In the genomic region with DNA sequence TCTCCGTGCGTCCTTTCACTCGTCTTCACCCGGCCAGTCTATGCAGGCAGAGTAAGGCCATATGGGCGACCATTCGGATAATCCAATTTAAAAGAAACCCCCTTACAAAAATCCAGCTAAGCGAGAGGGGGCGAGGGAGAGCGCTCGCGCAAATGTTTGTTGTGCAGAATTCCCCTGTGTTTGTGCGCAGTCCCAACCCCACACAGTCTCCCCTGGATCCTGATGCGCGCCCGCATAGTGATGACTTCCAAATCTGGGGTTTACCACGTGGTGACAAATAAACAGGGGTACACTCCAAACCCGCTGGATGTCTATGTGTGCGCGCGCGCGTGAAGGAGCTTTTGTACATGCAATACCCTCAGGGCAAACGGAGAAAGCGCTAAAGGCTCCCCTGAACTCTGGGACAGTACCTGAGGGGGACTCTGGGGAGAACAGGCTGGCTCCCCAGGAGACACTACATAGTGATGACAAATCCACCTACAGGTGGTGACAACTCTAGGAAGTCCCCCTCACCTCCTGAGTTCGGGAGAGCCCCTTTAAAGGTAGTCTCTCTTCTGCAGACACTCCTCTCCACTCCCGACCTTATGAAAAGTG, we compare ENCODE assay signal across 25 cellular contexts. TPM values are rescaled to one million over a fixed set of nuclear protein-coding genes. Genes with fewer than 3 reads are reported as not detected.
DNase-seq lines count a peak whose midpoint lies in the region; ATAC-seq, FAIRE-seq and TF ChIP-seq lines count a peak whose summit lies in the region.
"Had no signal": no experiment of that assay in that cellular context is flagged by ENCODE, and none has a peak within 500 bp of the region (broad histone marks: within the 10 kb centered on the region; RNA-seq: fewer than 3 reads in every experiment).

No MANE protein-coding gene starts in this region.

- no peak for ATAC-seq in GM21381 (IDR thresholded peaks at IDR 0.05; ENCODE audit: unreplicated experiment)
- ATAC-seq: activated CD4-positive, CD25-positive, alpha-beta regulatory T cell treated with anti-CD3 and anti-CD28 coated beads, Interleukin-2, amount 50 U/mL, for 24 hours; heart left ventricle; left lobe of liver; upper lobe of right lung had no signal

- H3K4me1 ChIP-seq in astrocyte (ENCODE audit: insufficient read depth, low read length) = no peaks in the 10 kb centered on the region
- H3K4me1 ChIP-seq: BLaER1 had no signal

- TF ChIP-seq CTCF in GM20000 (IDR thresholded peaks at IDR 0.05; ENCODE audit: extremely low read depth, missing control alignments) = no peak
- no peak for TF ChIP-seq CTCF in astrocyte (IDR thresholded peaks at IDR 0.05; ENCODE audit: insufficient read depth, low read depth, low read length)
- TF ChIP-seq CTCF in mesothelial cell of epicardium (IDR thresholded peaks at IDR 0.05; ENCODE audit: unreplicated experiment) = no peak

- no peak overlapping the region for H3K9ac ChIP-seq in astrocyte (ENCODE audit: low read length)
- H3K9ac ChIP-seq: BLaER1 had no signal

- DNase-seq in T-helper 1 cell (no peak), GM20000 (ENCODE audit: low spot score) (peak; percentile 10), astrocyte (ENCODE audit: low read depth) (no peak), mesothelial cell of epicardium (ENCODE audit: low spot score in 2 of 2, unreplicated experiment in 2 of 2) (no peak), NCI-H2029 (lab: John Stamatoyannopoulos, UW) (no peak), NCI-H1105 treated with DMSO at 0.1 percent for 48 hours (lab: John Stamatoyannopoulos, UW) (no peak)
- DNase-seq: 8988T, activated gamma-delta T cell treated with Interleukin-2 at 50 U/mL for 16 hours, brain microvascular endothelial cell, cortex of kidney, esophagus squamous epithelium, GDM1, heart left ventricle, NCI-H187 treated with DMSO at 0.1 percent for 48 hours, Right ventricle myocardium superior, upper lobe of right lung had no signal

- peak overlapping the region; percentile 23 for H3K4me2 ChIP-seq in astrocyte (ENCODE audit: low read length)
- H3K4me2 ChIP-seq: BLaER1 had no signal

- H3K9me3 ChIP-seq in astrocyte (ENCODE audit: insufficient read depth, low read depth, low read length) = peaks cover 5% of the 10 kb centered on the region
- H3K9me3 ChIP-seq: esophagus squamous epithelium, heart left ventricle, upper lobe of right lung had no signal

- no peaks in the 10 kb centered on the region for H3K36me3 ChIP-seq in astrocyte (ENCODE audit: insufficient read depth, low read length)
- H3K36me3 ChIP-seq: BLaER1, brain microvascular endothelial cell, esophagus squamous epithelium, heart left ventricle, upper lobe of right lung had no signal

- H3K27ac Mint-ChIP-seq in T-helper 1 cell treated with Interleukin-12 subunit alpha and Interleukin-12 subunit beta and Interleukin-4 antibody, amounts not matched to agents 30 μg/mL and 1 μg/mL, for 36 hours = peak overlapping the region; percentile 35
- no peak overlapping the region for H3K27ac Mint-ChIP-seq in astrocyte (ENCODE audit: unreplicated experiment)
- no peak overlapping the region for H3K27ac Mint-ChIP-seq in mesothelial cell of epicardium

- H3K4me3 Mint-ChIP-seq in T-helper 1 cell treated with Interleukin-12 subunit alpha and Interleukin-12 subunit beta and Interleukin-4 antibody, amounts not matched to agents 30 μg/mL and 1 μg/mL, for 36 hours = peak overlapping the region; percentile 1
- H3K4me3 Mint-ChIP-seq in astrocyte (ENCODE audit: unreplicated experiment) = no peak overlapping the region
- H3K4me3 Mint-ChIP-seq in mesothelial cell of epicardium = peak overlapping the region; percentile 14

- peaks cover 4% of the 10 kb centered on the region for H3K9me3 Mint-ChIP-seq in T-helper 1 cell treated with Interleukin-12 subunit alpha and Interleukin-12 subunit beta and Interleukin-4 antibody, amounts not matched to agents 30 μg/mL and 1 μg/mL, for 36 hours
- H3K9me3 Mint-ChIP-seq in astrocyte (ENCODE audit: unreplicated experiment) (peaks cover 18% of the 10 kb centered on the region), mesothelial cell of epicardium (no peaks in the 10 kb centered on the region)

- H2AFZ ChIP-seq in astrocyte (ENCODE audit: low read depth, low read length) = peak overlapping the region; percentile 10

- H3K27me3 ChIP-seq in astrocyte (ENCODE audit: insufficient read depth, low read length) = peaks cover 87% of the 10 kb centered on the region

- no peaks in the 10 kb centered on the region for H4K20me1 ChIP-seq in astrocyte (ENCODE audit: insufficient read depth, low read length)

- H3K79me2 ChIP-seq in astrocyte (ENCODE audit: insufficient read depth, low read length) = no peaks in the 10 kb centered on the region

- peaks cover 5% of the 10 kb centered on the region for H3K36me3 Mint-ChIP-seq in T-helper 1 cell treated with Interleukin-12 subunit alpha and Interleukin-12 subunit beta and Interleukin-4 antibody, amounts not matched to agents 30 μg/mL and 1 μg/mL, for 36 hours (ENCODE audit: low read depth)
- peaks cover 4% of the 10 kb centered on the region for H3K36me3 Mint-ChIP-seq in astrocyte (ENCODE audit: low read depth, unreplicated experiment)
- no peaks in the 10 kb centered on the region for H3K36me3 Mint-ChIP-seq in mesothelial cell of epicardium

- no peak for FAIRE-seq in astrocyte (lab: Jason Lieb, UNC)
- FAIRE-seq: H54 had no signal

- peaks cover 100% of the 10 kb centered on the region for H3K27me3 Mint-ChIP-seq in T-helper 1 cell treated with Interleukin-12 subunit alpha and Interleukin-12 subunit beta and Interleukin-4 antibody, amounts not matched to agents 30 μg/mL and 1 μg/mL, for 36 hours (ENCODE audit: low read depth)
- H3K27me3 Mint-ChIP-seq in astrocyte (ENCODE audit: low read depth, unreplicated experiment) (peaks cover 77% of the 10 kb centered on the region), mesothelial cell of epicardium (ENCODE audit: low read depth) (peaks cover 100% of the 10 kb centered on the region)

- H3K4me3 ChIP-seq in astrocyte (ENCODE audit: insufficient read depth, low read depth, low read length) = no peak overlapping the region
- H3K4me3 ChIP-seq: BLaER1, esophagus squamous epithelium, heart left ventricle, upper lobe of right lung had no signal

- peaks cover 12% of the 10 kb centered on the region for H3K4me1 Mint-ChIP-seq in T-helper 1 cell treated with Interleukin-12 subunit alpha and Interleukin-12 subunit beta and Interleukin-4 antibody, amounts not matched to agents 30 μg/mL and 1 μg/mL, for 36 hours (ENCODE audit: low read depth)
- H3K4me1 Mint-ChIP-seq in astrocyte (ENCODE audit: low read depth, unreplicated experiment) (peaks cover 10% of the 10 kb centered on the region), mesothelial cell of epicardium (peaks cover 33% of the 10 kb centered on the region)

- no peak overlapping the region for H3K27ac ChIP-seq in astrocyte (ENCODE audit: low read depth, low read length)
- H3K27ac ChIP-seq: BLaER1, brain microvascular endothelial cell, esophagus squamous epithelium, heart left ventricle, upper lobe of right lung had no signal

RNA-seq across cellular contexts. Expression of a gene that starts 8.5 kb away (rescaled TPM):
- total RNA-seq in astrocyte = 0.36 and 0.77 TPM in 2 replicates
- total RNA-seq in mesothelial cell of epicardium = not detected in 3 replicates
- total RNA-seq: heart left ventricle, HT-29, left lobe of liver, MCF 10A, NCI-H460, Right ventricle myocardium superior had no signal
